8 cellular contexts compared by ENCODE assay signal in the genomic region with DNA sequence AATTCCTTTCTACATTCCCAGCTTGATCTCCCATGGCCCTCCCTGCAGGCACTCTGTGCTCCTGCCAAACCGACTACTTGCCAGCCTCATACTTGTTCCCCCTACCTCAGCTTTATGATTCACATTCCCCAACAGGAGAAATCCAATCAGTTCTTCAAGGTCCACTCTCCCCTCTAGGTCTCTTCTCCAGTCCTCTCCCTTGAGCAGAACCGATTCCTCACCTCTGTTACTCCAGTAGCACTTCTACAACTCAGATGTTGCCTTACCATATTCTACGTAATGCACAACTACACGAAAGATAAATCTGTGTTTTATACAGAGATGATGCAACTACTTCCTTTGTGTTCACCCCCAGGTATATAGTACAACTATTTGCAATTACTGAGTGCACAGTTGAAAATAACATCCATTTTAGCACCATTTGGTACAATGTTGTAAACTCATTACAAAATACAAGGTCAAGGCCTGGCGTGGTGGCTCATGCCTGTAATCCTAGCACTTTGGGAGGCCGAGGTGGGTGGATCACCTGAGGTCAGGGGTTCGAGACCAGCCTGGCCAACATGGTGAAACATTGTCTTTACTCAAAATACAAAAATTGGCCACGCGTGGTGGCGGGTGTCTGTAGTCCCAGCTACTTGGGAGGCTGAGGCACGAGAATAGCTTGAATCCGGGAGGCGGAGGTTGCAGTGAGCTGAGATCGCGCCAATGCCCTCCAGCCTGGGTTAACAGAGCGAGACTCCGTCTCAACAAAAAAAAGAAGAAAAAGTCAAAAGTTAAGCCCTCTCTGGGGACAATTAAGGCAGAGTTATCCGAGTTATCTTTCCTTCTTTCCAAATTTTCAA. TPM values are rescaled to one million over a fixed set of nuclear protein-coding genes. Genes with fewer than 3 reads are reported as not detected.
DNase-seq lines count a peak whose midpoint lies in the region; ATAC-seq, FAIRE-seq and TF ChIP-seq lines count a peak whose summit lies in the region.

No MANE protein-coding gene starts in this region.

- H3K27me3 ChIP-seq in CD4-positive, alpha-beta memory T cell (ENCODE audit: insufficient read depth, low read length): no peaks in the 10 kb centered on the region
- H3K27me3 ChIP-seq in endothelial cell of umbilical vein (ENCODE audit: control insufficient read depth in 2 of 2, insufficient read depth in 2 of 2, low read length in 2 of 2) (no peaks in the 10 kb centered on the region), osteoblast (ENCODE audit: insufficient read depth, low read length) (no peaks in the 10 kb centered on the region)

- DNase-seq in CD4-positive, alpha-beta memory T cell: no peak
- no peak for DNase-seq in OCI-LY7 (ENCODE audit: low spot score)
- DNase-seq in endothelial cell of umbilical vein (ENCODE audit: low read depth, low spot score): no peak
- no peak for DNase-seq in osteoblast (ENCODE audit: insufficient read length, low spot score, missing footprints)
- no peak for DNase-seq in occipital lobe (lab: John Stamatoyannopoulos, UW)

- intact Hi-C loops in CD4-positive, alpha-beta memory T cell (cut with micrococcal nuclease): no loop called here
- intact Hi-C loops in OCI-LY7 (cut with micrococcal nuclease; ENCODE audit: unreplicated experiment) (no loop called here), endothelial cell of umbilical vein (cut with micrococcal nuclease) (no loop called here)

- H3K36me3 Mint-ChIP-seq in CD4-positive, alpha-beta memory T cell: peaks cover 0 to 24% of the 10 kb centered on the region in 2 donors

- peaks cover 34 to 78% (median 51%) of the 10 kb centered on the region in 4 donors for H3K4me1 Mint-ChIP-seq in CD4-positive, alpha-beta memory T cell

- H3K36me3 ChIP-seq in CD4-positive, alpha-beta memory T cell (ENCODE audit: insufficient read depth, low read length): no peaks in the 10 kb centered on the region
- H3K36me3 ChIP-seq in OCI-LY7 (ENCODE audit: insufficient read depth, low read length): no peaks in the 10 kb centered on the region; the same call in 1 of the 2 replicates
- no peaks in the 10 kb centered on the region for H3K36me3 ChIP-seq in endothelial cell of umbilical vein (ENCODE audit: control insufficient read depth in 2 of 2, extremely low read depth in 1 of 2, insufficient read depth in 2 of 2, low read length in 2 of 2)
- H3K36me3 ChIP-seq in osteoblast (ENCODE audit: insufficient read depth, low read length): no peaks in the 10 kb centered on the region

- CTCF ChIA-PET in CD4-positive, alpha-beta memory T cell (lab: Charles Lee; ENCODE audit: partially characterized antibody): interaction anchor here (1.1 to 5.4 kb wide), 5 partner anchors 14 to 168 kb away, joined by 3 to 29 read pairs (median 4); a partner anchor contains a TSS
- CTCF ChIA-PET in OCI-LY7 (lab: Charles Lee; ENCODE audit: unreplicated experiment): interaction anchor here (1.0 kb wide), 1 partner anchor 86 kb away, joined by 3 read pairs; no protein-coding TSS in a partner anchor
- CTCF ChIA-PET in endothelial cell of umbilical vein (lab: Charles Lee): interaction anchor here (1.4 to 1.9 kb wide), 2 partner anchors 17 to 84 kb away, joined by 4 to 8 read pairs; no protein-coding TSS in a partner anchor

- no peak for FAIRE-seq in endothelial cell of umbilical vein (lab: Jason Lieb, UNC)

- no peaks in the 10 kb centered on the region for H3K9me1 ChIP-seq in endothelial cell of umbilical vein (replicated peaks; ENCODE audit: control insufficient read depth, extremely low read depth, insufficient read depth, low read length)

- H3K9me3 ChIP-seq in CD4-positive, alpha-beta memory T cell (ENCODE audit: control insufficient read depth in 1 of 2, low read length in 2 of 2): no peaks in the 10 kb centered on the region
- H3K9me3 ChIP-seq in OCI-LY7 (ENCODE audit: low read length): no peaks in the 10 kb centered on the region
- no peaks in the 10 kb centered on the region for H3K9me3 ChIP-seq in endothelial cell of umbilical vein (replicated peaks; ENCODE audit: control insufficient read depth, insufficient read depth, low read length)
- no peaks in the 10 kb centered on the region for H3K9me3 ChIP-seq in osteoblast (ENCODE audit: low read depth, low read length)

- peak overlapping the region; percentile 93 for H3K9ac ChIP-seq in endothelial cell of umbilical vein (replicated peaks; ENCODE audit: extremely low read depth, insufficient read depth, low read length)

- TF ChIP-seq CTCF in OCI-LY7 (conservative IDR thresholded peaks at IDR 0.05; ENCODE audit: low read length) (no peak), endothelial cell of umbilical vein (IDR thresholded peaks at IDR 0.05; ENCODE audit: extremely low read depth in 1 of 2, insufficient read depth in 1 of 2, low read depth in 1 of 2, low read length in 2 of 2) (no peak), osteoblast (IDR thresholded peaks at IDR 0.05; ENCODE audit: extremely low read depth, low read depth, low read length) (no peak)

- no peaks in the 10 kb centered on the region for H4K20me1 ChIP-seq in OCI-LY7 (ENCODE audit: insufficient read depth, low read length)
- no peaks in the 10 kb centered on the region for H4K20me1 ChIP-seq in endothelial cell of umbilical vein (replicated peaks; ENCODE audit: control insufficient read depth, extremely low read depth, insufficient read depth, low read length)
- peaks cover 27% of the 10 kb centered on the region for H4K20me1 ChIP-seq in osteoblast (ENCODE audit: insufficient read depth, low read length)

- H3K27me3 Mint-ChIP-seq in CD4-positive, alpha-beta memory T cell: peaks cover 2 to 5% of the 10 kb centered on the region in 2 donors

- H3K9me2 ChIP-seq in OCI-LY7 (ENCODE audit: insufficient read depth, low read length): no peaks in the 10 kb centered on the region

- peak overlapping the region in 3 of 7 donors; percentile 88 to 100 (median 93) for H3K27ac Mint-ChIP-seq in CD4-positive, alpha-beta memory T cell

- H2AFZ ChIP-seq in OCI-LY7 (ENCODE audit: low read length) (no peak overlapping the region), endothelial cell of umbilical vein (ENCODE audit: low read depth, low read length) (no peak overlapping the region), osteoblast (ENCODE audit: low read length) (no peak overlapping the region)

- ATAC-seq in GM21367 (IDR thresholded peaks at IDR 0.05; ENCODE audit: unreplicated experiment) (no peak), GM19452 (IDR thresholded peaks at IDR 0.05; ENCODE audit: unreplicated experiment) (no peak), HG03095 (IDR thresholded peaks at IDR 0.05; ENCODE audit: unreplicated experiment) (no peak)

- no peak overlapping the region for H3K27ac ChIP-seq in CD4-positive, alpha-beta memory T cell (ENCODE audit: low read depth, low read length)
- peak overlapping the region; percentile 83 for H3K27ac ChIP-seq in OCI-LY7 (ENCODE audit: low read depth, low read length, poor library complexity, severe bottlenecking)
- no peak overlapping the region for H3K27ac ChIP-seq in endothelial cell of umbilical vein (ENCODE audit: insufficient read depth, low read depth, low read length)
- H3K27ac ChIP-seq in osteoblast (ENCODE audit: low read depth, low read length): peak overlapping the region; percentile 92

- BruUV-seq in OCI-LY7 (replicated peaks; lab: Mats Ljungman, UMichigan) (no TSS peak), endothelial cell of umbilical vein (replicated peaks; lab: Mats Ljungman, UMichigan) (no TSS peak)

- peak overlapping the region; percentile 86 for H3K4me2 ChIP-seq in OCI-LY7 (ENCODE audit: low read length)
- peak overlapping the region; percentile 94 for H3K4me2 ChIP-seq in endothelial cell of umbilical vein (ENCODE audit: insufficient read depth, low read length)
- H3K4me2 ChIP-seq in osteoblast (ENCODE audit: insufficient read depth, low read length): peak overlapping the region; percentile 88

- POLR2A ChIA-PET in CD4-positive, alpha-beta memory T cell (lab: Charles Lee; ENCODE audit: partially characterized antibody): interaction anchor here (1.6 to 6.8 kb wide), 4 partner anchors 41 to 137 kb away, joined by 5 to 104 read pairs (median 39); a partner anchor contains a TSS
- POLR2A ChIA-PET in OCI-LY7 (lab: Charles Lee) (interaction anchor here (0.7 to 3.0 kb wide), 13 partner anchors 15 to 401 kb away, joined by 3 to 23 read pairs (median 3); a partner anchor contains a TSS), endothelial cell of umbilical vein (lab: Charles Lee) (no interaction called here)

- H3K79me2 ChIP-seq in OCI-LY7 (ENCODE audit: insufficient read depth, low read depth, low read length) (peaks cover 87% of the 10 kb centered on the region), endothelial cell of umbilical vein (ENCODE audit: control insufficient read depth, insufficient read depth, low read length) (peaks cover 67% of the 10 kb centered on the region), osteoblast (ENCODE audit: insufficient read depth, low read length) (peaks cover 81% of the 10 kb centered on the region)

- TF ChIP-seq POLR2A in endothelial cell of umbilical vein (IDR thresholded peaks at IDR 0.05; ENCODE audit: low read depth, low read length): no peak

- H3K4me1 ChIP-seq in CD4-positive, alpha-beta memory T cell (ENCODE audit: insufficient read depth, low read length): peaks cover 52% of the 10 kb centered on the region
- H3K4me1 ChIP-seq in OCI-LY7 (ENCODE audit: insufficient read depth, low read length, poor library complexity, severe bottlenecking) (peaks cover 67% of the 10 kb centered on the region), endothelial cell of umbilical vein (ENCODE audit: control insufficient read depth, extremely low read depth, insufficient read depth, low read length) (peaks cover 27% of the 10 kb centered on the region), osteoblast (ENCODE audit: insufficient read depth, low read length) (peaks cover 41% of the 10 kb centered on the region)

- H3K9me3 Mint-ChIP-seq in CD4-positive, alpha-beta memory T cell: peaks cover 0 to 15% (median 0%) of the 10 kb centered on the region in 8 donors

- H3K4me3 Mint-ChIP-seq in CD4-positive, alpha-beta memory T cell: peak overlapping the region in 7 of 8 donors; percentile 3 to 100 (median 100)

- H3K4me3 ChIP-seq in CD4-positive, alpha-beta memory T cell (ENCODE audit: low read length in 2 of 2): no peak overlapping the region
- H3K4me3 ChIP-seq in OCI-LY7 (ENCODE audit: low read depth, low read length, poor library complexity, severe bottlenecking): peak overlapping the region; percentile 74
- peak overlapping the region in 2 of 3 experiments; percentile 56 to 96 for H3K4me3 ChIP-seq in endothelial cell of umbilical vein (replicated peaks in 1 of 3; ENCODE audit: insufficient read depth in 1 of 3, low read depth in 1 of 3, low read length in 3 of 3)
- H3K4me3 ChIP-seq in osteoblast (ENCODE audit: insufficient read depth, low read length): peak overlapping the region; percentile 89

- dilution Hi-C loops in endothelial cell of umbilical vein (cut with MboI; ENCODE audit: extremely low pct_ligation_motif_present, low sequenced_read_pairs): no loop called here

RNA-seq across cellular contexts. Expression of a gene that starts 2.9 kb away (rescaled TPM):
- total RNA-seq in CD4-positive, alpha-beta memory T cell: 1 to 10 TPM; 8.4 to 9.1 TPM
- 1 to 10 TPM; 1.9 to 4.1 TPM for polyA plus RNA-seq in CD4-positive, alpha-beta memory T cell
- total RNA-seq in OCI-LY7 (2014; rRNA removed; shearing (Covaris generic)): 5.9 and 7.9 TPM in 2 replicates
- 7.3 and 8.6 TPM in 2 replicates for total RNA-seq in OCI-LY7 (2022)
- 14.4 and 14.8 TPM in 2 replicates for total RNA-seq in endothelial cell of umbilical vein
- 2.5 and 4.3 TPM in 2 replicates for polyA plus RNA-seq in endothelial cell of umbilical vein
- 8.5 and 8.8 TPM in 2 replicates for polyA plus RNA-seq in endothelial cell of umbilical vein (2011; cell fraction: cytosol; rRNA removed)
- polyA plus RNA-seq in endothelial cell of umbilical vein (2011; cell fraction: nucleus; rRNA removed): 7.6 and 12.1 TPM in 2 replicates
- polyA plus RNA-seq in endothelial cell of umbilical vein (2012): 14.1 and 16.8 TPM in 2 replicates
- polyA minus RNA-seq in endothelial cell of umbilical vein: 2.8 and 3.1 TPM in 2 replicates
- 2.2 TPM for polyA minus RNA-seq in endothelial cell of umbilical vein (2011; cell fraction: cytosol; rRNA and poly(A)+ RNA removed)
- 5.2 and 7.5 TPM in 2 replicates for polyA minus RNA-seq in endothelial cell of umbilical vein (2011; cell fraction: nucleus; rRNA and poly(A)+ RNA removed)
- total RNA-seq in osteoblast: 6.8 and 8.7 TPM in 2 replicates
- 12.2 TPM for total RNA-seq in occipital lobe

RNA-seq across cellular contexts. Expression of a gene that starts 39.3 kb away (rescaled TPM):
- total RNA-seq in CD4-positive, alpha-beta memory T cell: 100 to 1,000 TPM; 188 to 192 TPM
- polyA plus RNA-seq in CD4-positive, alpha-beta memory T cell: 100 to 1,000 TPM; 136 to 149 TPM
- total RNA-seq in OCI-LY7 (2014; rRNA removed; shearing (Covaris generic)): 106 and 111 TPM in 2 replicates
- total RNA-seq in OCI-LY7 (2022) (248 and 276 TPM in 2 replicates), endothelial cell of umbilical vein (61.2 and 62.5 TPM in 2 replicates), osteoblast (60.7 and 63.0 TPM in 2 replicates), occipital lobe (11.9 TPM)
- polyA plus RNA-seq in endothelial cell of umbilical vein: 28.6 and 31.8 TPM in 2 replicates
- polyA plus RNA-seq in endothelial cell of umbilical vein (2011; cell fraction: cytosol; rRNA removed): 26.3 and 29.4 TPM in 2 replicates
- 49.6 TPM in 2 replicates for polyA plus RNA-seq in endothelial cell of umbilical vein (2011; cell fraction: nucleus; rRNA removed)
- 49.5 and 49.7 TPM in 2 replicates for polyA plus RNA-seq in endothelial cell of umbilical vein (2012)
- polyA minus RNA-seq in endothelial cell of umbilical vein: 57.9 and 67.6 TPM in 2 replicates
- 12.8 TPM for polyA minus RNA-seq in endothelial cell of umbilical vein (2011; cell fraction: cytosol; rRNA and poly(A)+ RNA removed)
- polyA minus RNA-seq in endothelial cell of umbilical vein (2011; cell fraction: nucleus; rRNA and poly(A)+ RNA removed): 81.5 and 119 TPM in 2 replicates

Comparison
In these comparisons a context has a peak if more than half of its experiments do, and no peak if none do; other contexts are left out.
1. H3K27ac ChIP-seq: peak in OCI-LY7 (single experiment) and osteoblast (single experiment); none in CD4-positive, alpha-beta memory T cell (single experiment) and endothelial cell of umbilical vein (single experiment).
2. H3K4me3 ChIP-seq: peak in OCI-LY7 (single experiment), endothelial cell of umbilical vein (2 of 3) and osteoblast (single experiment); none in CD4-positive, alpha-beta memory T cell (0 of 2).
3. Peak in every context shown above with its lines, with median percentiles within 50 percentile points of each other: H3K4me2 ChIP-seq.